Comparison of ENCODE assay signal across 8 cellular contexts in genomic region chr12:98399532-98399931, GRCh38.
DNase-seq lines count a peak whose midpoint lies in the region; ATAC-seq and TF ChIP-seq lines count a peak whose summit lies in the region.

No MANE protein-coding gene starts in this region.

- peak; percentile 60 for DNase-seq in DMS53 (lab: John Stamatoyannopoulos, UW)
- no peak for DNase-seq in DMS53 treated with DMSO at 0.1 percent for 48 hours (lab: John Stamatoyannopoulos, UW; ENCODE audit: unreplicated experiment)
- DNase-seq in activated naive CD4-positive, alpha-beta T cell treated with Interleukin-2 at 50 U/mL for 16 hours, result peak; percentile 77
- DNase-seq in left lung, result peak in 1 of 2 donors; percentile 45
- peak; percentile 66 for DNase-seq in stimulated activated naive CD8-positive, alpha-beta T cell treated with anti-CD3 and anti-CD28 coated beads, Interleukin-15, Interleukin-2, amounts not matched to agents 100 U/mL and 50 U/mL, for 24 hours
- no peak for DNase-seq in 8988T

- TF ChIP-seq CTCF in left lung (IDR thresholded peaks at IDR 0.05), result no peak

- no peaks in the 10 kb centered on the region for H3K9me3 ChIP-seq in left lung

- H3K36me3 ChIP-seq in left lung, result no peaks in the 10 kb centered on the region

- H3K4me3 ChIP-seq in left lung, result no peak overlapping the region

- ATAC-seq in HG03139 (IDR thresholded peaks at IDR 0.05; ENCODE audit: unreplicated experiment) (peak; percentile 40), SK-N-SH treated with all-trans-retinoic acid at 6 μM for 48 hours (0 out of 3 replicates have a peak, but pooled peaks have one; percentile 20), left lung (peak; percentile 21)
- peak; percentile 81 for ATAC-seq in stimulated activated naive CD8-positive, alpha-beta T cell treated with anti-CD3 and anti-CD28 coated beads, Interleukin-15, Interleukin-2, amounts not matched to agents 100 U/mL and 50 U/mL, for 24 hours

- H3K27ac ChIP-seq in left lung, result no peak overlapping the region

- H3K4me1 ChIP-seq in left lung, result peaks cover 0 to 17% of the 10 kb centered on the region in 2 donors

- H3K27me3 ChIP-seq in left lung, result no peaks in the 10 kb centered on the region

- intact Hi-C loops in left lung (cut with DNase I), result no loop called here

TF ChIP-seq in SK-N-SH treated with all-trans-retinoic acid at 6 μM for 48 hours, 23 proteins besides CTCF, POLR2A, EP300 and RAD21:
- TF ChIP-seq CSRNP3 (CRISPR knock-in tag; IDR thresholded peaks at IDR 0.05) (no peak), GLIS3 (CRISPR knock-in tag; IDR thresholded peaks at IDR 0.05) (no peak), OSR1 (CRISPR knock-in tag; IDR thresholded peaks at IDR 0.05) (no peak), TCF4 (CRISPR knock-in tag; IDR thresholded peaks at IDR 0.05; ENCODE audit: borderline replicate concordance) (no peak), ZC3H10 (CRISPR knock-in tag; IDR thresholded peaks at IDR 0.05) (no peak), SNAI2 (CRISPR knock-in tag; IDR thresholded peaks at IDR 0.05) (no peak), ZNF8 (CRISPR knock-in tag; IDR thresholded peaks at IDR 0.05) (no peak)
- TF ChIP-seq, protein P1, sequence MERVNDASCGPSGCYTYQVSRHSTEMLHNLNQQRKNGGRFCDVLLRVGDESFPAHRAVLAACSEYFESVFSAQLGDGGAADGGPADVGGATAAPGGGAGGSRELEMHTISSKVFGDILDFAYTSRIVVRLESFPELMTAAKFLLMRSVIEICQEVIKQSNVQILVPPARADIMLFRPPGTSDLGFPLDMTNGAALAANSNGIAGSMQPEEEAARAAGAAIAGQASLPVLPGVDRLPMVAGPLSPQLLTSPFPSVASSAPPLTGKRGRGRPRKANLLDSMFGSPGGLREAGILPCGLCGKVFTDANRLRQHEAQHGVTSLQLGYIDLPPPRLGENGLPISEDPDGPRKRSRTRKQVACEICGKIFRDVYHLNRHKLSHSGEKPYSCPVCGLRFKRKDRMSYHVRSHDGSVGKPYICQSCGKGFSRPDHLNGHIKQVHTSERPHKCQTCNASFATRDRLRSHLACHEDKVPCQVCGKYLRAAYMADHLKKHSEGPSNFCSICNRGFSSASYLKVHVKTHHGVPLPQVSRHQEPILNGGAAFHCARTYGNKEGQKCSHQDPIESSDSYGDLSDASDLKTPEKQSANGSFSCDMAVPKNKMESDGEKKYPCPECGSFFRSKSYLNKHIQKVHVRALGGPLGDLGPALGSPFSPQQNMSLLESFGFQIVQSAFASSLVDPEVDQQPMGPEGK (CRISPR knock-in tag; IDR thresholded peaks at IDR 0.05; ENCODE audit: borderline replicate concordance), result no peak
- TF ChIP-seq, protein P2, sequence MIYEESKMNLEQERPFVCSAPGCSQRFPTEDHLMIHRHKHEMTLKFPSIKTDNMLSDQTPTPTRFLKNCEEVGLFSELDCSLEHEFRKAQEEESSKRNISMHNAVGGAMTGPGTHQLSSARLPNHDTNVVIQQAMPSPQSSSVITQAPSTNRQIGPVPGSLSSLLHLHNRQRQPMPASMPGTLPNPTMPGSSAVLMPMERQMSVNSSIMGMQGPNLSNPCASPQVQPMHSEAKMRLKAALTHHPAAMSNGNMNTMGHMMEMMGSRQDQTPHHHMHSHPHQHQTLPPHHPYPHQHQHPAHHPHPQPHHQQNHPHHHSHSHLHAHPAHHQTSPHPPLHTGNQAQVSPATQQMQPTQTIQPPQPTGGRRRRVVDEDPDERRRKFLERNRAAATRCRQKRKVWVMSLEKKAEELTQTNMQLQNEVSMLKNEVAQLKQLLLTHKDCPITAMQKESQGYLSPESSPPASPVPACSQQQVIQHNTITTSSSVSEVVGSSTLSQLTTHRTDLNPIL (CRISPR knock-in tag; IDR thresholded peaks at IDR 0.05; ENCODE audit: low read depth), result no peak

Comparison
In these comparisons a context has a peak if more than half of its experiments do, and no peak if none do; other contexts are left out.
1. DNase-seq: peak in DMS53 (single experiment), activated naive CD4-positive, alpha-beta T cell treated with Interleukin-2 at 50 U/mL for 16 hours (single experiment) and stimulated activated naive CD8-positive, alpha-beta T cell treated with anti-CD3 and anti-CD28 coated beads, Interleukin-15, Interleukin-2, amounts not matched to agents 100 U/mL and 50 U/mL, for 24 hours (single experiment); none in DMS53 treated with DMSO at 0.1 percent for 48 hours (single experiment) and 8988T (single experiment).
2. ATAC-seq: peak in every context shown above with its lines; median percentile 81 in stimulated activated naive CD8-positive, alpha-beta T cell treated with anti-CD3 and anti-CD28 coated beads, Interleukin-15, Interleukin-2, amounts not matched to agents 100 U/mL and 50 U/mL, for 24 hours; 40 in HG03139; 21 in left lung; 20 in SK-N-SH treated with all-trans-retinoic acid at 6 μM for 48 hours.